1 cellular context compared by ENCODE assay signal in the genomic region with DNA sequence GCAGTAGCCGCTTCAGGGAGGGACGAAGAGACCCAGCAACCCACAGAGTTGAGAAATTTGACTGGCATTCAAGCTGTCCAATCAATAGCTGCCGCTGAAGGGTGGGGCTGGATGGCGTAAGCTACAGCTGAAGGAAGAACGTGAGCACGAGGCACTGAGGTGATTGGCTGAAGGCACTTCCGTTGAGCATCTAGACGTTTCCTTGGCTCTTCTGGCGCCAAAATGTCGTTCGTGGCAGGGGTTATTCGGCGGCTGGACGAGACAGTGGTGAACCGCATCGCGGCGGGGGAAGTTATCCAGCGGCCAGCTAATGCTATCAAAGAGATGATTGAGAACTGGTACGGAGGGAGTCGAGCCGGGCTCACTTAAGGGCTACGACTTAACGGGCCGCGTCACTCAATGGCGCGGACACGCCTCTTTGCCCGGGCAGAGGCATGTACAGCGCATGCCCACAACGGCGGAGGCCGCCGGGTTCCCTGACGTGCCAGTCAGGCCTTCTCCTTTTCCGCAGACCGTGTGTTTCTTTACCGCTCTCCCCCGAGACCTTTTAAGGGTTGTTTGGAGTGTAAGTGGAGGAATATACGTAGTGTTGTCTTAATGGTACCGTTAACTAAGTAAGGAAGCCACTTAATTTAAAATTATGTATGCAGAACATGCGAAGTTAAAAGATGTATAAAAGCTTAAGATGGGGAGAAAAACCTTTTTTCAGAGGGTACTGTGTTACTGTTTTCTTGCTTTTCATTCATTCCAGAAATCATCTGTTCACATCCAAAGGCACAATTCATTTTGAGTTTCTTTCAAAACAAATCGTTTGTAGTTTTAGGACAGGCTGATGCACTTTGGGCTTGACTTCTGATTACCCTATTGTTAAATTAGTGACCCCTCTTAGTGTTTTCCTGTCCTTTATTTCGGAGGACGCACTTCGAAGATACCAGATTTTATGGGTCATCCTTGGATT.
TF ChIP-seq lines count a peak whose summit lies in the region.

A gene (plus strand): TSS at position 193 of the 958 bp plus-strand sequence. CDS start 30 bp downstream, at position 223.

TF ChIP-seq in GM12878, 131 proteins besides CTCF, POLR2A, EP300 and RAD21 (continued from another document):
- TF ChIP-seq, protein P1, sequence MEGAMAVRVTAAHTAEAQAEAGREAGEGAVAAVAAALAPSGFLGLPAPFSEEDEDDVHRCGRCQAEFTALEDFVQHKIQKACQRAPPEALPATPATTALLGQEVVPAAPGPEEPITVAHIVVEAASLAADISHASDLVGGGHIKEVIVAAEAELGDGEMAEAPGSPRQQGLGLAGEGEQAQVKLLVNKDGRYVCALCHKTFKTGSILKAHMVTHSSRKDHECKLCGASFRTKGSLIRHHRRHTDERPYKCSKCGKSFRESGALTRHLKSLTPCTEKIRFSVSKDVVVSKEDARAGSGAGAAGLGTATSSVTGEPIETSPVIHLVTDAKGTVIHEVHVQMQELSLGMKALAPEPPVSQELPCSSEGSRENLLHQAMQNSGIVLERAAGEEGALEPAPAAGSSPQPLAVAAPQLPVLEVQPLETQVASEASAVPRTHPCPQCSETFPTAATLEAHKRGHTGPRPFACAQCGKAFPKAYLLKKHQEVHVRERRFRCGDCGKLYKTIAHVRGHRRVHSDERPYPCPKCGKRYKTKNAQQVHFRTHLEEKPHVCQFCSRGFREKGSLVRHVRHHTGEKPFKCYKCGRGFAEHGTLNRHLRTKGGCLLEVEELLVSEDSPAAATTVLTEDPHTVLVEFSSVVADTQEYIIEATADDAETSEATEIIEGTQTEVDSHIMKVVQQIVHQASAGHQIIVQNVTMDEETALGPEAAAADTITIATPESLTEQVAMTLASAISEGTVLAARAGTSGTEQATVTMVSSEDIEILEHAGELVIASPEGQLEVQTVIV (IDR thresholded peaks at IDR 0.05; ENCODE audit: borderline replicate concordance, partially characterized antibody): peak; percentile 61
- TF ChIP-seq, protein P2, sequence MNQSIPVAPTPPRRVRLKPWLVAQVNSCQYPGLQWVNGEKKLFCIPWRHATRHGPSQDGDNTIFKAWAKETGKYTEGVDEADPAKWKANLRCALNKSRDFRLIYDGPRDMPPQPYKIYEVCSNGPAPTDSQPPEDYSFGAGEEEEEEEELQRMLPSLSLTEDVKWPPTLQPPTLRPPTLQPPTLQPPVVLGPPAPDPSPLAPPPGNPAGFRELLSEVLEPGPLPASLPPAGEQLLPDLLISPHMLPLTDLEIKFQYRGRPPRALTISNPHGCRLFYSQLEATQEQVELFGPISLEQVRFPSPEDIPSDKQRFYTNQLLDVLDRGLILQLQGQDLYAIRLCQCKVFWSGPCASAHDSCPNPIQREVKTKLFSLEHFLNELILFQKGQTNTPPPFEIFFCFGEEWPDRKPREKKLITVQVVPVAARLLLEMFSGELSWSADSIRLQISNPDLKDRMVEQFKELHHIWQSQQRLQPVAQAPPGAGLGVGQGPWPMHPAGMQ (IDR thresholded peaks at IDR 0.05; ENCODE audit: borderline replicate concordance): no peak
- TF ChIP-seq, protein P3, sequence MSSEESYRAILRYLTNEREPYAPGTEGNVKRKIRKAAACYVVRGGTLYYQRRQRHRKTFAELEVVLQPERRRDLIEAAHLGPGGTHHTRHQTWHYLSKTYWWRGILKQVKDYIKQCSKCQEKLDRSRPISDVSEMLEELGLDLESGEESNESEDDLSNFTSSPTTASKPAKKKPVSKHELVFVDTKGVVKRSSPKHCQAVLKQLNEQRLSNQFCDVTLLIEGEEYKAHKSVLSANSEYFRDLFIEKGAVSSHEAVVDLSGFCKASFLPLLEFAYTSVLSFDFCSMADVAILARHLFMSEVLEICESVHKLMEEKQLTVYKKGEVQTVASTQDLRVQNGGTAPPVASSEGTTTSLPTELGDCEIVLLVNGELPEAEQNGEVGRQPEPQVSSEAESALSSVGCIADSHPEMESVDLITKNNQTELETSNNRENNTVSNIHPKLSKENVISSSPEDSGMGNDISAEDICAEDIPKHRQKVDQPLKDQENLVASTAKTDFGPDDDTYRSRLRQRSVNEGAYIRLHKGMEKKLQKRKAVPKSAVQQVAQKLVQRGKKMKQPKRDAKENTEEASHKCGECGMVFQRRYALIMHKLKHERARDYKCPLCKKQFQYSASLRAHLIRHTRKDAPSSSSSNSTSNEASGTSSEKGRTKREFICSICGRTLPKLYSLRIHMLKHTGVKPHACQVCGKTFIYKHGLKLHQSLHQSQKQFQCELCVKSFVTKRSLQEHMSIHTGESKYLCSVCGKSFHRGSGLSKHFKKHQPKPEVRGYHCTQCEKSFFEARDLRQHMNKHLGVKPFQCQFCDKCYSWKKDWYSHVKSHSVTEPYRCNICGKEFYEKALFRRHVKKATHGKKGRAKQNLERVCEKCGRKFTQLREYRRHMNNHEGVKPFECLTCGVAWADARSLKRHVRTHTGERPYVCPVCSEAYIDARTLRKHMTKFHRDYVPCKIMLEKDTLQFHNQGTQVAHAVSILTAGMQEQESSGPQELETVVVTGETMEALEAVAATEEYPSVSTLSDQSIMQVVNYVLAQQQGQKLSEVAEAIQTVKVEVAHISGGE (CRISPR knock-in tag; IDR thresholded peaks at IDR 0.05): no peak
- TF ChIP-seq SUZ12 (IDR thresholded peaks at IDR 0.05; ENCODE audit: unreplicated experiment) (no peak), GABPA (IDR thresholded peaks at IDR 0.05; ENCODE audit: low read depth) (peak; percentile 88), POLR2AphosphoS2 (IDR thresholded peaks at IDR 0.05; ENCODE audit: low read depth, low read length) (peak; percentile 43; the same call in 1 of the 2 replicates), MYB (IDR thresholded peaks at IDR 0.05; ENCODE audit: borderline replicate concordance, low read depth, low read length) (no peak), JUND (IDR thresholded peaks at IDR 0.05; ENCODE audit: low read depth, low read length) (0 out of 2 replicates have a peak, but pooled peaks have one; percentile 32), NRF1 (conservative IDR thresholded peaks at IDR 0.05; ENCODE audit: low read depth, low read length) (0 out of 2 replicates have a peak, but pooled peaks have one; percentile 6), WRNIP1 (IDR thresholded peaks at IDR 0.05; ENCODE audit: borderline replicate concordance, low read depth, low read length) (no peak; the same call in 1 of the 2 replicates), SREBF1 (IDR thresholded peaks at IDR 0.05; ENCODE audit: low read length) (no peak), NR2F1 (conservative IDR thresholded peaks at IDR 0.05) (no peak; the same call in 1 of the 2 replicates), NFIC (IDR thresholded peaks at IDR 0.05; ENCODE audit: low read depth, low read length) (peak; percentile 43; the same call in 1 of the 2 replicates), TARDBP (IDR thresholded peaks at IDR 0.05; ENCODE audit: borderline replicate concordance) (no peak), ETV6 (conservative IDR thresholded peaks at IDR 0.05 in 1 of 2, IDR thresholded peaks at IDR 0.05 in 1 of 2; ENCODE audit: borderline replicate concordance in 1 of 2, low read depth in 1 of 2) (no peak), TAF1 (IDR thresholded peaks at IDR 0.05; ENCODE audit: borderline replicate concordance, low read depth, low read length) (peak; percentile 87), ZNF384 (IDR thresholded peaks at IDR 0.05; ENCODE audit: borderline replicate concordance, low read depth, low read length) (no peak), EED (IDR thresholded peaks at IDR 0.05; ENCODE audit: low read depth) (no peak), ZNF24 (IDR thresholded peaks at IDR 0.05) (no peak), SMC3 (IDR thresholded peaks at IDR 0.05; ENCODE audit: borderline replicate concordance, low read length) (no peak), CREM (IDR thresholded peaks at IDR 0.05; ENCODE audit: low read depth) (peak; percentile 84), BHLHE40 (IDR thresholded peaks at IDR 0.05; ENCODE audit: borderline replicate concordance in 1 of 2, low read depth in 2 of 2, low read length in 1 of 2) (peak; percentile 95 to 97), PAX8 (IDR thresholded peaks at IDR 0.05) (0 out of 2 replicates have a peak, but pooled peaks have one; percentile 72)
- TF ChIP-seq, protein P4, sequence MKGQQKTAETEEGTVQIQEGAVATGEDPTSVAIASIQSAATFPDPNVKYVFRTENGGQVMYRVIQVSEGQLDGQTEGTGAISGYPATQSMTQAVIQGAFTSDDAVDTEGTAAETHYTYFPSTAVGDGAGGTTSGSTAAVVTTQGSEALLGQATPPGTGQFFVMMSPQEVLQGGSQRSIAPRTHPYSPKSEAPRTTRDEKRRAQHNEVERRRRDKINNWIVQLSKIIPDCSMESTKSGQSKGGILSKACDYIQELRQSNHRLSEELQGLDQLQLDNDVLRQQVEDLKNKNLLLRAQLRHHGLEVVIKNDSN (IDR thresholded peaks at IDR 0.05; ENCODE audit: borderline replicate concordance, extremely low read length, insufficient read depth, low read depth, low read length): peak; percentile 50
